1 cellular context compared by ENCODE assay signal in genomic region chr17:57085448-57086068, GRCh38.
TF ChIP-seq lines count a peak whose summit lies in the region.

No MANE protein-coding gene starts in this region.

TF ChIP-seq in HepG2, 621 proteins besides CTCF, POLR2A, EP300 and RAD21 (continued from another document and continues in another):
- no peak for TF ChIP-seq DZIP1 (CRISPR knock-in tag; IDR thresholded peaks at IDR 0.05)
- TF ChIP-seq SKIL (CRISPR knock-in tag; IDR thresholded peaks at IDR 0.05; ENCODE audit: borderline replicate concordance) = peak; percentile 98
- TF ChIP-seq ZNF552 (CRISPR knock-in tag; IDR thresholded peaks at IDR 0.05; ENCODE audit: borderline replicate concordance) = no peak
- TF ChIP-seq ARHGAP35 (CRISPR knock-in tag; IDR thresholded peaks at IDR 0.05; ENCODE audit: borderline replicate concordance) = peak; percentile 85
- peak; percentile 37; the same call in 1 of the 2 replicates for TF ChIP-seq ZNF792 (CRISPR knock-in tag; IDR thresholded peaks at IDR 0.05)
- TF ChIP-seq ZNF569 (CRISPR knock-in tag; IDR thresholded peaks at IDR 0.05; ENCODE audit: borderline replicate concordance) = no peak
- no peak for TF ChIP-seq ZFP36 (IDR thresholded peaks at IDR 0.05; ENCODE audit: borderline replicate concordance, low read depth, low read length, partially characterized antibody)
- no peak for TF ChIP-seq ZFP36L2 (CRISPR knock-in tag; IDR thresholded peaks at IDR 0.05)
- peak; percentile 97 for TF ChIP-seq SKI (IDR thresholded peaks at IDR 0.05; ENCODE audit: partially characterized antibody)
- TF ChIP-seq ZNF18 (CRISPR knock-in tag; IDR thresholded peaks at IDR 0.05; ENCODE audit: insufficient replicate concordance) = no peak
- TF ChIP-seq HMGXB3 (CRISPR knock-in tag; IDR thresholded peaks at IDR 0.05; ENCODE audit: borderline replicate concordance) = 0 out of 2 replicates have a peak, but pooled peaks have one; percentile 31
- TF ChIP-seq POGZ (CRISPR knock-in tag; IDR thresholded peaks at IDR 0.05) = peak; percentile 92
- TF ChIP-seq IKZF4 (CRISPR knock-in tag; IDR thresholded peaks at IDR 0.05; ENCODE audit: borderline replicate concordance, low read depth, not compliant biosample characterization) = no peak
- TF ChIP-seq ZNF7 (CRISPR knock-in tag; IDR thresholded peaks at IDR 0.05) = no peak
- peak; percentile 82 for TF ChIP-seq ASH2L (IDR thresholded peaks at IDR 0.05; ENCODE audit: insufficient read length, low read depth, low read length)
- peak; percentile 92 for TF ChIP-seq ZNF234 (CRISPR knock-in tag; conservative IDR thresholded peaks at IDR 0.05)
- TF ChIP-seq ZNF589 (CRISPR knock-in tag; conservative IDR thresholded peaks at IDR 0.05) = no peak; the same call in 1 of the 2 replicates
- no peak for TF ChIP-seq NPAS2 (CRISPR knock-in tag; IDR thresholded peaks at IDR 0.05; ENCODE audit: borderline replicate concordance)
- peak; percentile 98 for TF ChIP-seq HNF4G (IDR thresholded peaks at IDR 0.05; ENCODE audit: borderline replicate concordance, low read depth, low read length)
- TF ChIP-seq HNF4G (CRISPR knock-in tag; IDR thresholded peaks at IDR 0.05; ENCODE audit: borderline replicate concordance, low read depth) = peak; percentile 97; the same call in 1 of the 2 replicates
- no peak; the same call in 1 of the 2 replicates for TF ChIP-seq FOXC1 (CRISPR knock-in tag; IDR thresholded peaks at IDR 0.05; ENCODE audit: borderline replicate concordance)
- TF ChIP-seq PRMT3 (CRISPR knock-in tag; IDR thresholded peaks at IDR 0.05; ENCODE audit: borderline replicate concordance, low read depth) = no peak; the same call in 1 of the 2 replicates
- TF ChIP-seq ZNF318 (CRISPR knock-in tag; IDR thresholded peaks at IDR 0.05) = no peak
- TF ChIP-seq ZBTB1 (CRISPR knock-in tag; IDR thresholded peaks at IDR 0.05; ENCODE audit: borderline replicate concordance) = peak; percentile 4; the same call in 1 of the 2 replicates
- no peak for TF ChIP-seq TMF1 (CRISPR knock-in tag; IDR thresholded peaks at IDR 0.05; ENCODE audit: low read depth)
- no peak for TF ChIP-seq ZNF224 (CRISPR knock-in tag; IDR thresholded peaks at IDR 0.05)
- peak; percentile 88 for TF ChIP-seq FOXJ3 (CRISPR knock-in tag; IDR thresholded peaks at IDR 0.05; ENCODE audit: borderline replicate concordance)
- TF ChIP-seq FUBP1 (CRISPR knock-in tag; IDR thresholded peaks at IDR 0.05; ENCODE audit: borderline replicate concordance) = no peak
- 0 out of 2 replicates have a peak, but pooled peaks have one; percentile 95 for TF ChIP-seq RNF219 (CRISPR knock-in tag; IDR thresholded peaks at IDR 0.05)
- peak; percentile 87; the same call in 1 of the 2 replicates for TF ChIP-seq NFIC (IDR thresholded peaks at IDR 0.05; ENCODE audit: low read length)
